1 cellular context compared by ENCODE assay signal in the genomic region with DNA sequence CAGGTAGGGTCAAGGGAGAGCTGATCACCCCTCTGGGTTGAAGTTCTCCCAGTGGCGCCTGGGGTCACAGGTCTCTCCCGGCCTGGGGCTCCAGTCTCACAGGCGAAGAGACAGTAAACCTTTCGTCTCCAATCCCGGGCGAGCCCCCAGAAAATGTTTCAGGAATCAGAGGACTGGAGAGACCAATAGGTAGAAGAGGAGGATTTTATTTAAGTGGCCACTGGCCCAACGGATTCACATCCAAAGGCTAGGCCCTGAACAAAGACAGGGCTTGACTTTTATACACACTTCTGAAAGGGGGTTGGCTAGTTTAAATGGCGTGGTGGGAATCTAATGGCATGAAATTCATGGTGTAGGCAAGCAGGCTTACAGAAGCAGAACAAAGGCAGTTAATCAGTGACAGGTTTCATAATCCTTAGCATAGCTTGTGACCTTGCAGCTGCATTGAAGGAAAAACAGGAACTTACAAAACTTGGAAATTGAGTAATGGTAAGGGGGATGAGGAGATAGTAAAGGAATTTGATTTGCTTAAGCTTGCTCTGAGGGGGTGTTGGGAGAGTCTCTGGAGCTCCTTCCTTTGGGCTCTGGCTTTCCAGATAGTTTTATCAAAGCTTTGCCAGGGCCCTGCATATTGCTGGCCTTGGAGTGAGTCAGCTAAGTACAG.
TF ChIP-seq lines count a peak whose summit lies in the region.

No MANE protein-coding gene starts in this region.

TF ChIP-seq in K562, 482 proteins besides CTCF, POLR2A, EP300 and RAD21 (continued from another document and continues in another):
- peak; percentile 98 for TF ChIP-seq TRIM28 (IDR thresholded peaks at IDR 0.05)
- TF ChIP-seq BRD9 (IDR thresholded peaks at IDR 0.05; ENCODE audit: low read depth, partially characterized antibody), result no peak
- TF ChIP-seq THRAP3 (IDR thresholded peaks at IDR 0.05; ENCODE audit: borderline replicate concordance), result no peak
- TF ChIP-seq PTBP1 (IDR thresholded peaks at IDR 0.05; ENCODE audit: low read depth, low read length), result no peak
- no peak for TF ChIP-seq EP400 (IDR thresholded peaks at IDR 0.05)
- peak; percentile 51 to 97 for TF ChIP-seq CBX3 (IDR thresholded peaks at IDR 0.05; ENCODE audit: borderline replicate concordance in 1 of 2, low read length in 2 of 2)
- TF ChIP-seq RAD51 (IDR thresholded peaks at IDR 0.05; ENCODE audit: borderline replicate concordance, low read depth), result no peak
- TF ChIP-seq, protein P1, sequence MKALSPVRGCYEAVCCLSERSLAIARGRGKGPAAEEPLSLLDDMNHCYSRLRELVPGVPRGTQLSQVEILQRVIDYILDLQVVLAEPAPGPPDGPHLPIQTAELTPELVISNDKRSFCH (CRISPR knock-in tag; IDR thresholded peaks at IDR 0.05), result no peak
- TF ChIP-seq, protein P1 (tag; IDR thresholded peaks at IDR 0.05), result peak; percentile 47; the same call in 1 of the 2 replicates
- TF ChIP-seq FOSL1 (tag; conservative IDR thresholded peaks at IDR 0.05), result peak; percentile 32; the same call in 1 of the 2 replicates
- TF ChIP-seq FOS (IDR thresholded peaks at IDR 0.05; ENCODE audit: extremely low read depth, insufficient read length), result no peak
- no peak for TF ChIP-seq RREB1 (CRISPR knock-in tag; IDR thresholded peaks at IDR 0.05)
- no peak for TF ChIP-seq HCFC1 (IDR thresholded peaks at IDR 0.05; ENCODE audit: low read depth, low read length)
- no peak for TF ChIP-seq PHF8 (IDR thresholded peaks at IDR 0.05; ENCODE audit: borderline replicate concordance, low read length)
- TF ChIP-seq POLR2H (tag; IDR thresholded peaks at IDR 0.05; ENCODE audit: low read depth), result no peak
- TF ChIP-seq CHD2 (IDR thresholded peaks at IDR 0.05; ENCODE audit: low read depth, low read length), result no peak
- no peak for TF ChIP-seq NKRF (IDR thresholded peaks at IDR 0.05; ENCODE audit: borderline replicate concordance)
- TF ChIP-seq HDAC1 (IDR thresholded peaks at IDR 0.05), result 0 out of 4 replicates have a peak, but pooled peaks of 1 of the 2 experiments have one; percentile 47
- peak; percentile 53; the same call in 1 of the 2 replicates for TF ChIP-seq TEAD4 (IDR thresholded peaks at IDR 0.05; ENCODE audit: low read length)
- TF ChIP-seq TEAD4 (CRISPR knock-in tag; IDR thresholded peaks at IDR 0.05; ENCODE audit: borderline replicate concordance), result no peak
- TF ChIP-seq ZNF785 (CRISPR knock-in tag; IDR thresholded peaks at IDR 0.05), result no peak
- TF ChIP-seq, protein P2, sequence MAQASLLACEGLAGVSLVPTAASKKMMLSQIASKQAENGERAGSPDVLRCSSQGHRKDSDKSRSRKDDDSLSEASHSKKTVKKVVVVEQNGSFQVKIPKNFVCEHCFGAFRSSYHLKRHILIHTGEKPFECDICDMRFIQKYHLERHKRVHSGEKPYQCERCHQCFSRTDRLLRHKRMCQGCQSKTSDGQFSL (CRISPR knock-in tag; IDR thresholded peaks at IDR 0.05), result peak; percentile 56; the same call in 1 of the 2 replicates
- TF ChIP-seq, protein P2 (tag; IDR thresholded peaks at IDR 0.05), result no peak
- TF ChIP-seq IRF2 (CRISPR knock-in tag; IDR thresholded peaks at IDR 0.05), result no peak
- no peak for TF ChIP-seq IRF9 (tag; IDR thresholded peaks at IDR 0.05)
- no peak for TF ChIP-seq RBM39 (optimal IDR thresholded peaks at IDR 0.05; ENCODE audit: low read depth, low read length)
- no peak for TF ChIP-seq PBX2 (CRISPR knock-in tag; IDR thresholded peaks at IDR 0.05; ENCODE audit: low read depth)
- TF ChIP-seq PBX2 (tag; conservative IDR thresholded peaks at IDR 0.05; ENCODE audit: low read depth), result 0 out of 2 replicates have a peak, but pooled peaks have one; percentile 9
- TF ChIP-seq NFIC (IDR thresholded peaks at IDR 0.05), result peak; percentile 55
- no peak for TF ChIP-seq BCLAF1 (IDR thresholded peaks at IDR 0.05; ENCODE audit: borderline replicate concordance in 1 of 2, control insufficient read depth in 1 of 2, low read depth in 2 of 2, low read length in 1 of 2)
- no peak for TF ChIP-seq NEUROD1 (IDR thresholded peaks at IDR 0.05; ENCODE audit: borderline replicate concordance, low read depth, low read length, partially characterized antibody)
- no peak for TF ChIP-seq TAF7 (tag; IDR thresholded peaks at IDR 0.05)
- TF ChIP-seq, protein P3, sequence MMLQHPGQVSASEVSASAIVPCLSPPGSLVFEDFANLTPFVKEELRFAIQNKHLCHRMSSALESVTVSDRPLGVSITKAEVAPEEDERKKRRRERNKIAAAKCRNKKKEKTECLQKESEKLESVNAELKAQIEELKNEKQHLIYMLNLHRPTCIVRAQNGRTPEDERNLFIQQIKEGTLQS (IDR thresholded peaks at IDR 0.05), result peak; percentile 23; the same call in 1 of the 2 replicates
- TF ChIP-seq, protein P3 (CRISPR knock-in tag; conservative IDR thresholded peaks at IDR 0.05), result no peak
- TF ChIP-seq ZMIZ1 (IDR thresholded peaks at IDR 0.05; ENCODE audit: low read depth in 2 of 2, low read length in 2 of 2), result no peak
